ENCODE assay signal across 1 cellular context in the genomic region with DNA sequence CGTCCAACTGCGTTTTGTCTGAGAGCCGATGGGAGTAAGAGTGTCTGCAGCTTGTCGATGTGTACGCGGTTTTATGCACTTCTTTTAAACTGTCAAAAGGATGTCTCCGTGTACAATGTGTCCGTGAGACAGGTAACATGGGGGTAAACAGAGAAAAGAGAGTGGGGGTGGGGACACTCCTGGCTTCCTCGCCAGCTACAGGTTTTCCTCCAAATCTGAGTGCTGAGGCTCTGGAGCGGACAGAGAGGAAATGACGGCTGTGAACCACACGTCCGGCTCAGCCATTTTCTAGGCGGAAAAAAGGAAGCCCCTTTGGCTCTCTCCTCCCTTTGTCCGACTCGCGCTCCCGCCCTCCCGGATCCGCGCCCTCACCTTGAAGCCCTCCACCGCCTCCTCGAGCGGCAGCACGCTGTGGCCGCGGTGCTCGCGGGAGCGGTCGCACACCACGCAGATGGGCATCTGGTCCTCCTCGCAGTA.
TF ChIP-seq lines count a peak whose summit lies in the region.

No MANE protein-coding gene starts in this region.

TF ChIP-seq in K562, 482 proteins besides CTCF, POLR2A, EP300 and RAD21 (continued from another document and continues in another):
- TF ChIP-seq, protein P1, sequence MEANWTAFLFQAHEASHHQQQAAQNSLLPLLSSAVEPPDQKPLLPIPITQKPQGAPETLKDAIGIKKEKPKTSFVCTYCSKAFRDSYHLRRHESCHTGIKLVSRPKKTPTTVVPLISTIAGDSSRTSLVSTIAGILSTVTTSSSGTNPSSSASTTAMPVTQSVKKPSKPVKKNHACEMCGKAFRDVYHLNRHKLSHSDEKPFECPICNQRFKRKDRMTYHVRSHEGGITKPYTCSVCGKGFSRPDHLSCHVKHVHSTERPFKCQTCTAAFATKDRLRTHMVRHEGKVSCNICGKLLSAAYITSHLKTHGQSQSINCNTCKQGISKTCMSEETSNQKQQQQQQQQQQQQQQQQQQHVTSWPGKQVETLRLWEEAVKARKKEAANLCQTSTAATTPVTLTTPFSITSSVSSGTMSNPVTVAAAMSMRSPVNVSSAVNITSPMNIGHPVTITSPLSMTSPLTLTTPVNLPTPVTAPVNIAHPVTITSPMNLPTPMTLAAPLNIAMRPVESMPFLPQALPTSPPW (CRISPR knock-in tag; IDR thresholded peaks at IDR 0.05): no peak
- TF ChIP-seq, protein P2, sequence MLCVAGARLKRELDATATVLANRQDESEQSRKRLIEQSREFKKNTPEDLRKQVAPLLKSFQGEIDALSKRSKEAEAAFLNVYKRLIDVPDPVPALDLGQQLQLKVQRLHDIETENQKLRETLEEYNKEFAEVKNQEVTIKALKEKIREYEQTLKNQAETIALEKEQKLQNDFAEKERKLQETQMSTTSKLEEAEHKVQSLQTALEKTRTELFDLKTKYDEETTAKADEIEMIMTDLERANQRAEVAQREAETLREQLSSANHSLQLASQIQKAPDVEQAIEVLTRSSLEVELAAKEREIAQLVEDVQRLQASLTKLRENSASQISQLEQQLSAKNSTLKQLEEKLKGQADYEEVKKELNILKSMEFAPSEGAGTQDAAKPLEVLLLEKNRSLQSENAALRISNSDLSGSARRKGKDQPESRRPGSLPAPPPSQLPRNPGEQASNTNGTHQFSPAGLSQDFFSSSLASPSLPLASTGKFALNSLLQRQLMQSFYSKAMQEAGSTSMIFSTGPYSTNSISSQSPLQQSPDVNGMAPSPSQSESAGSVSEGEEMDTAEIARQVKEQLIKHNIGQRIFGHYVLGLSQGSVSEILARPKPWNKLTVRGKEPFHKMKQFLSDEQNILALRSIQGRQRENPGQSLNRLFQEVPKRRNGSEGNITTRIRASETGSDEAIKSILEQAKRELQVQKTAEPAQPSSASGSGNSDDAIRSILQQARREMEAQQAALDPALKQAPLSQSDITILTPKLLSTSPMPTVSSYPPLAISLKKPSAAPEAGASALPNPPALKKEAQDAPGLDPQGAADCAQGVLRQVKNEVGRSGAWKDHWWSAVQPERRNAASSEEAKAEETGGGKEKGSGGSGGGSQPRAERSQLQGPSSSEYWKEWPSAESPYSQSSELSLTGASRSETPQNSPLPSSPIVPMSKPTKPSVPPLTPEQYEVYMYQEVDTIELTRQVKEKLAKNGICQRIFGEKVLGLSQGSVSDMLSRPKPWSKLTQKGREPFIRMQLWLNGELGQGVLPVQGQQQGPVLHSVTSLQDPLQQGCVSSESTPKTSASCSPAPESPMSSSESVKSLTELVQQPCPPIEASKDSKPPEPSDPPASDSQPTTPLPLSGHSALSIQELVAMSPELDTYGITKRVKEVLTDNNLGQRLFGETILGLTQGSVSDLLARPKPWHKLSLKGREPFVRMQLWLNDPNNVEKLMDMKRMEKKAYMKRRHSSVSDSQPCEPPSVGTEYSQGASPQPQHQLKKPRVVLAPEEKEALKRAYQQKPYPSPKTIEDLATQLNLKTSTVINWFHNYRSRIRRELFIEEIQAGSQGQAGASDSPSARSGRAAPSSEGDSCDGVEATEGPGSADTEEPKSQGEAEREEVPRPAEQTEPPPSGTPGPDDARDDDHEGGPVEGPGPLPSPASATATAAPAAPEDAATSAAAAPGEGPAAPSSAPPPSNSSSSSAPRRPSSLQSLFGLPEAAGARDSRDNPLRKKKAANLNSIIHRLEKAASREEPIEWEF (CRISPR knock-in tag; IDR thresholded peaks at IDR 0.05): no peak
- TF ChIP-seq, protein P3, sequence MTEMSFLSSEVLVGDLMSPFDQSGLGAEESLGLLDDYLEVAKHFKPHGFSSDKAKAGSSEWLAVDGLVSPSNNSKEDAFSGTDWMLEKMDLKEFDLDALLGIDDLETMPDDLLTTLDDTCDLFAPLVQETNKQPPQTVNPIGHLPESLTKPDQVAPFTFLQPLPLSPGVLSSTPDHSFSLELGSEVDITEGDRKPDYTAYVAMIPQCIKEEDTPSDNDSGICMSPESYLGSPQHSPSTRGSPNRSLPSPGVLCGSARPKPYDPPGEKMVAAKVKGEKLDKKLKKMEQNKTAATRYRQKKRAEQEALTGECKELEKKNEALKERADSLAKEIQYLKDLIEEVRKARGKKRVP (CRISPR knock-in tag; IDR thresholded peaks at IDR 0.05): no peak
- TF ChIP-seq SLC30A9 (CRISPR knock-in tag; IDR thresholded peaks at IDR 0.05): no peak
- TF ChIP-seq FOXJ3 (CRISPR knock-in tag; IDR thresholded peaks at IDR 0.05): 0 out of 2 replicates have a peak, but pooled peaks have one; percentile 9
- peak in 1 of 2 experiments; percentile 63 for TF ChIP-seq AFF1 (IDR thresholded peaks at IDR 0.05; ENCODE audit: low read depth in 1 of 2, partially characterized antibody in 2 of 2)
- TF ChIP-seq RBM17 (IDR thresholded peaks at IDR 0.05; ENCODE audit: borderline replicate concordance, low read depth, low read length): no peak
- TF ChIP-seq, protein P4, sequence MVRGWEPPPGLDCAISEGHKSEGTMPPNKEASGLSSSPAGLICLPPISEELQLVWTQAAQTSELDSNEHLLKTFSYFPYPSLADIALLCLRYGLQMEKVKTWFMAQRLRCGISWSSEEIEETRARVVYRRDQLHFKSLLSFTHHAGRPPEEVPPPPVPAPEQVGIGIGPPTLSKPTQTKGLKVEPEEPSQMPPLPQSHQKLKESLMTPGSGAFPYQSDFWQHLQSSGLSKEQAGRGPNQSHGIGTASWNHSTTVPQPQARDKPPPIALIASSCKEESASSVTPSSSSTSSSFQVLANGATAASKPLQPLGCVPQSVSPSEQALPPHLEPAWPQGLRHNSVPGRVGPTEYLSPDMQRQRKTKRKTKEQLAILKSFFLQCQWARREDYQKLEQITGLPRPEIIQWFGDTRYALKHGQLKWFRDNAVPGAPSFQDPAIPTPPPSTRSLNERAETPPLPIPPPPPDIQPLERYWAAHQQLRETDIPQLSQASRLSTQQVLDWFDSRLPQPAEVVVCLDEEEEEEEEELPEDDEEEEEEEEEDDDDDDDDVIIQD (CRISPR knock-in tag; IDR thresholded peaks at IDR 0.05): no peak
- TF ChIP-seq MYC (IDR thresholded peaks at IDR 0.05; ENCODE audit: low read depth, low read length): peak; percentile 22; the same call in 1 of the 2 replicates
- TF ChIP-seq MYC (CRISPR knock-in tag; IDR thresholded peaks at IDR 0.05; ENCODE audit: borderline replicate concordance, low read depth): no peak
- TF ChIP-seq NKRF (IDR thresholded peaks at IDR 0.05; ENCODE audit: borderline replicate concordance): peak; percentile 44; the same call in 1 of the 2 replicates
- TF ChIP-seq POLR2AphosphoS5 (IDR thresholded peaks at IDR 0.05; ENCODE audit: control insufficient read depth, insufficient read depth, low read depth, low read length): peak; percentile 36; the same call in 1 of the 2 replicates
- no peak for TF ChIP-seq STAG1 (CRISPR knock-in tag; IDR thresholded peaks at IDR 0.05; ENCODE audit: borderline replicate concordance)
- no peak for TF ChIP-seq ZNF165 (CRISPR knock-in tag; IDR thresholded peaks at IDR 0.05; ENCODE audit: borderline replicate concordance)
- no peak for TF ChIP-seq POLR3A (IDR thresholded peaks at IDR 0.05; ENCODE audit: borderline replicate concordance, extremely low read depth, insufficient read depth, insufficient read length)
- TF ChIP-seq SMARCB1 (IDR thresholded peaks at IDR 0.05; ENCODE audit: insufficient read length, low read depth): no peak
- TF ChIP-seq SRSF1 (IDR thresholded peaks at IDR 0.05; ENCODE audit: low read depth, low read length): no peak
- TF ChIP-seq ATF2 (CRISPR knock-in tag; IDR thresholded peaks at IDR 0.05): no peak
- peak in 1 of 2 experiments; percentile 21; a peak in 1 of 4 replicates for TF ChIP-seq SIN3A (IDR thresholded peaks at IDR 0.05; ENCODE audit: borderline replicate concordance in 2 of 2, control insufficient read depth in 1 of 2, low read depth in 2 of 2, low read length in 2 of 2)
- TF ChIP-seq PPARD (CRISPR knock-in tag; IDR thresholded peaks at IDR 0.05): no peak
- no peak for TF ChIP-seq SNRNP70 (optimal IDR thresholded peaks at IDR 0.05; ENCODE audit: low read depth, low read length)
- TF ChIP-seq YY1 (IDR thresholded peaks at IDR 0.05; ENCODE audit: borderline replicate concordance in 1 of 3, control insufficient read depth in 1 of 3, extremely low read depth in 1 of 3, insufficient read depth in 3 of 3, insufficient read length in 1 of 3, insufficient replicate concordance in 2 of 3, low read depth in 1 of 3, low read length in 2 of 3): peak in 2 of 3 experiments; percentile 68 to 82
- no peak for TF ChIP-seq NR1H2 (CRISPR knock-in tag; IDR thresholded peaks at IDR 0.05)
- 0 out of 4 replicates have a peak, but pooled peaks of 1 of the 2 experiments have one; percentile 35 for TF ChIP-seq TRIM24 (IDR thresholded peaks at IDR 0.05)
- TF ChIP-seq MAZ (CRISPR knock-in tag; conservative IDR thresholded peaks at IDR 0.05 in 1 of 2, IDR thresholded peaks at IDR 0.05 in 1 of 2): no peak
- no peak for TF ChIP-seq FOXA1 (IDR thresholded peaks at IDR 0.05; ENCODE audit: borderline replicate concordance)
- TF ChIP-seq ZNF57 (CRISPR knock-in tag; IDR thresholded peaks at IDR 0.05): no peak
- no peak for TF ChIP-seq MEF2D (tag; conservative IDR thresholded peaks at IDR 0.05; ENCODE audit: low read depth)
- 0 out of 2 replicates have a peak, but pooled peaks have one; percentile 49 for TF ChIP-seq TRIM28 (IDR thresholded peaks at IDR 0.05)
- TF ChIP-seq, protein P5, sequence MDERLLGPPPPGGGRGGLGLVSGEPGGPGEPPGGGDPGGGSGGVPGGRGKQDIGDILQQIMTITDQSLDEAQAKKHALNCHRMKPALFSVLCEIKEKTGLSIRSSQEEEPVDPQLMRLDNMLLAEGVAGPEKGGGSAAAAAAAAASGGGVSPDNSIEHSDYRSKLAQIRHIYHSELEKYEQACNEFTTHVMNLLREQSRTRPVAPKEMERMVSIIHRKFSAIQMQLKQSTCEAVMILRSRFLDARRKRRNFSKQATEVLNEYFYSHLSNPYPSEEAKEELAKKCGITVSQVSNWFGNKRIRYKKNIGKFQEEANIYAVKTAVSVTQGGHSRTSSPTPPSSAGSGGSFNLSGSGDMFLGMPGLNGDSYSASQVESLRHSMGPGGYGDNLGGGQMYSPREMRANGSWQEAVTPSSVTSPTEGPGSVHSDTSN (CRISPR knock-in tag; IDR thresholded peaks at IDR 0.05; ENCODE audit: low read depth): no peak
- TF ChIP-seq, protein P5 (tag; conservative IDR thresholded peaks at IDR 0.05; ENCODE audit: low read depth): no peak
- TF ChIP-seq SP1 (CRISPR knock-in tag; IDR thresholded peaks at IDR 0.05): 0 out of 2 replicates have a peak, but pooled peaks have one; percentile 13
- no peak for TF ChIP-seq ZNF143 (CRISPR knock-in tag; IDR thresholded peaks at IDR 0.05)
- 0 out of 2 replicates have a peak, but pooled peaks have one; percentile 59 for TF ChIP-seq MTA1 (IDR thresholded peaks at IDR 0.05; ENCODE audit: borderline replicate concordance)
- no peak for TF ChIP-seq DLX4 (CRISPR knock-in tag; IDR thresholded peaks at IDR 0.05)
